In the genomic region with DNA sequence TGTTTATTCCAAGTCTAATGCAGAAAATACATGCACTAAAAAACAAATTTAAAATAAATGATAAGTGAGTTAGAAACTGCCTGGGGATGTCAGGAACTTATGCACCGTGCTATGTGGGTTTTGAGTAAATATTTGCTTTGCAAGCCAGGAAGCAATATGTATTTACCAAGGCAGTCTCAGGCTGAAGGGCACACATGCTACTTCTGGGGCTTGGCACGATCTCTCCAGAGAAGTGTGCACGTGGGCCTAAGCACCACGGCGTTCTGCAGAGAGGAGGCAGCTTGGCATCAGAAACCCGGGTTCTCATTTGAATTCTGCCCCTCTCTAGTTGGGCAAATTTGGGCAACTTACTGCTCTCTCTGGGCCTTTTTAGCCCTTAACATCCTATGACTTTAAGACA, we compare ENCODE assay signal across 1 cellular context.
TF ChIP-seq lines count a peak whose summit lies in the region.

No MANE protein-coding gene starts in this region.

TF ChIP-seq in H1, 55 proteins besides CTCF, POLR2A, EP300 and RAD21:
- TF ChIP-seq CHD1 (IDR thresholded peaks at IDR 0.05; ENCODE audit: low read depth, low read length) = no peak
- TF ChIP-seq TAF1 (IDR thresholded peaks at IDR 0.05; ENCODE audit: low read depth, low read length) = no peak
- TF ChIP-seq SP1 (IDR thresholded peaks at IDR 0.05; ENCODE audit: low read depth, low read length) = no peak
- no peak for TF ChIP-seq SIX5 (IDR thresholded peaks at IDR 0.05; ENCODE audit: low read depth, low read length)
- TF ChIP-seq RFX5 (IDR thresholded peaks at IDR 0.05; ENCODE audit: borderline replicate concordance, low read depth, low read length) = no peak
- no peak for TF ChIP-seq CREB1 (IDR thresholded peaks at IDR 0.05)
- TF ChIP-seq BRCA1 (IDR thresholded peaks at IDR 0.05; ENCODE audit: low read depth, low read length) = no peak
- TF ChIP-seq SUZ12 (IDR thresholded peaks at IDR 0.05; ENCODE audit: low read length) = no peak
- TF ChIP-seq NRF1 (IDR thresholded peaks at IDR 0.05; ENCODE audit: low read depth, low read length) = no peak
- TF ChIP-seq BACH1 (IDR thresholded peaks at IDR 0.05; ENCODE audit: low read length) = no peak
- TF ChIP-seq SIRT6 (IDR thresholded peaks at IDR 0.05; ENCODE audit: low read length) = no peak
- no peak for TF ChIP-seq TCF12 (IDR thresholded peaks at IDR 0.05; ENCODE audit: low read depth, low read length)
- TF ChIP-seq RXRA (IDR thresholded peaks at IDR 0.05; ENCODE audit: insufficient read depth, low read depth, low read length) = no peak
- TF ChIP-seq CTBP2 (IDR thresholded peaks at IDR 0.05; ENCODE audit: borderline replicate concordance, insufficient read depth, insufficient read length, low read length) = no peak
- no peak for TF ChIP-seq BCL11A (IDR thresholded peaks at IDR 0.05; ENCODE audit: low read depth in 2 of 2, low read length in 2 of 2)
- TF ChIP-seq ZNF274 (IDR thresholded peaks at IDR 0.05; ENCODE audit: borderline replicate concordance, extremely low read depth, low read length) = no peak
